In genomic region chr11:11588890-11589289, GRCh38 we compare ENCODE assay signal across 1 cellular context.
TF ChIP-seq lines count a peak whose summit lies in the region.

No MANE protein-coding gene starts in this region.

TF ChIP-seq in HCT116, 20 proteins besides CTCF, POLR2A, EP300 and RAD21:
- TF ChIP-seq POLR2AphosphoS5 (IDR thresholded peaks at IDR 0.05; ENCODE audit: low read depth, low read length) (no peak), SP1 (IDR thresholded peaks at IDR 0.05; ENCODE audit: low read depth) (no peak), ZBTB33 (IDR thresholded peaks at IDR 0.05; ENCODE audit: extremely low read depth, insufficient replicate concordance, low read length) (no peak), EZH2 (IDR thresholded peaks at IDR 0.05) (no peak), ELF1 (IDR thresholded peaks at IDR 0.05; ENCODE audit: borderline replicate concordance, low read depth) (no peak), ZFX (IDR thresholded peaks at IDR 0.05) (no peak), SRF (IDR thresholded peaks at IDR 0.05; ENCODE audit: low read depth) (no peak), MAX (IDR thresholded peaks at IDR 0.05) (no peak), FOSL1 (IDR thresholded peaks at IDR 0.05; ENCODE audit: low read depth) (no peak), CBX3 (IDR thresholded peaks at IDR 0.05; ENCODE audit: low read depth) (no peak), ATF3 (IDR thresholded peaks at IDR 0.05) (no peak), EZH2phosphoT487 (IDR thresholded peaks at IDR 0.05; ENCODE audit: borderline replicate concordance) (no peak), EGR1 (IDR thresholded peaks at IDR 0.05; ENCODE audit: low read depth) (no peak), ZNF274 (IDR thresholded peaks at IDR 0.05; ENCODE audit: low read depth, low read length) (no peak), SIN3A (IDR thresholded peaks at IDR 0.05; ENCODE audit: low read depth) (no peak), REST (IDR thresholded peaks at IDR 0.05; ENCODE audit: low read depth) (no peak), YY1 (IDR thresholded peaks at IDR 0.05; ENCODE audit: extremely low read depth, insufficient replicate concordance, low read depth, low read length) (no peak), TCF7L2 (IDR thresholded peaks at IDR 0.05; ENCODE audit: borderline replicate concordance, extremely low read depth, insufficient read depth, insufficient read length) (no peak)
